25 cellular contexts compared by ENCODE assay signal in genomic region chr18:8717011-8717770, GRCh38. TPM values are rescaled to one million over a fixed set of nuclear protein-coding genes. Genes with fewer than 3 reads are reported as not detected.
DNase-seq lines count a peak whose midpoint lies in the region; ATAC-seq and TF ChIP-seq lines count a peak whose summit lies in the region.
"Had no signal": no experiment of that assay in that cellular context is flagged by ENCODE, and none has a peak within 500 bp of the region (broad histone marks: within the 10 kb centered on the region; RNA-seq: fewer than 3 reads in every experiment).

No MANE protein-coding gene starts in this region.

- TF ChIP-seq CTCF in HEK293 (tag by site-specific recombination; IDR thresholded peaks at IDR 0.05) = no peak
- no peak for TF ChIP-seq CTCF in Panc1 (IDR thresholded peaks at IDR 0.05)
- TF ChIP-seq CTCF in suprapubic skin (IDR thresholded peaks at IDR 0.05) = no peak

- POLR2A ChIA-PET in HEK293 (lab: Yijun Ruan, JAX) = no interaction called here
- POLR2A ChIA-PET in Panc1 (lab: Charles Lee) = no interaction called here

- 0 out of 2 replicates have a peak, but pooled peaks have one; percentile 44 for ATAC-seq in Panc1
- ATAC-seq: activated CD8-positive, alpha-beta T cell treated with anti-CD3 and anti-CD28 coated beads, Interleukin-2, amount 10 ng/mL, durations not matched to agents 7 days and 5 days; K562; left ventricle myocardium superior; stimulated activated naive CD8-positive, alpha-beta T cell treated with anti-CD3 and anti-CD28 coated beads, Interleukin-15, Interleukin-2, amounts not matched to agents 100 U/mL and 50 U/mL, for 24 hours; T-cell had no signal

- intact Hi-C loops in Panc1 (cut with micrococcal nuclease; ENCODE audit: unreplicated experiment) = loop anchor here (10.0 kb wide), 1 partner anchor 78 kb away; no protein-coding TSS in a partner anchor

- TF ChIP-seq POLR2A in suprapubic skin (IDR thresholded peaks at IDR 0.05) = no peak

- H3K27me3 ChIP-seq in Panc1 (ENCODE audit: control insufficient read depth, insufficient read depth, low read length) (no peaks in the 10 kb centered on the region), iPS-18a (ENCODE audit: control insufficient read depth, insufficient read depth, low read length) (no peaks in the 10 kb centered on the region), stomach smooth muscle (ENCODE audit: control insufficient read depth in 1 of 2, insufficient read depth in 2 of 2, low read length in 2 of 2) (no peaks in the 10 kb centered on the region), suprapubic skin (no peaks in the 10 kb centered on the region)
- H3K27me3 ChIP-seq: MG63, SJSA1, tibial artery had no signal

- DNase-seq in Panc1 (ENCODE audit: low read depth, low spot score) (no peak), ureter (ENCODE audit: low spot score) (no peak), substantia nigra (lab: John Stamatoyannopoulos, UW) (no peak), NCI-H345 (lab: John Stamatoyannopoulos, UW) (no peak), suprapubic skin (ENCODE audit: low spot score in 2 of 2) (no peak)
- DNase-seq: activated CD8-positive, alpha-beta T cell treated with anti-CD3 and anti-CD28 coated beads, Interleukin-2, amount 10 ng/mL, durations not matched to agents 7 days and 5 days; activated effector memory CD4-positive, alpha-beta T cell treated with Interleukin-2 at 50 U/mL for 16 hours; activated naive CD8-positive, alpha-beta T cell treated with anti-CD3 and anti-CD28 coated beads for 36 hours; activated T-cell treated with anti-CD3 and anti-CD28 coated beads for 4 hours; CD8-positive, alpha-beta memory T cell; dermis blood vessel endothelial cell; DND-41; left ventricle myocardium superior; MG63; NCI-H1417 treated with DMSO at 0.1 percent for 48 hours; NCI-H446; stimulated activated CD4-positive, alpha-beta T cell treated with anti-CD3 and anti-CD28 coated beads, Interleukin-15, amount 100 ng/mL, for 24 hours; stimulated activated naive CD8-positive, alpha-beta T cell treated with anti-CD3 and anti-CD28 coated beads, Interleukin-15, Interleukin-2, amounts not matched to agents 100 U/mL and 50 U/mL, for 24 hours; T-cell; tibial artery had no signal

- no TSS peak for BruUV-seq in Panc1 (replicated peaks; lab: Mats Ljungman, UMichigan)

- H3K36me3 ChIP-seq in HEK293 (ENCODE audit: control insufficient read depth in 2 of 2, insufficient read depth in 1 of 2, low read length in 2 of 2) (peaks cover 0 to 20% of the 10 kb centered on the region in 2 experiments; a peak in 2 of 3 replicates), Panc1 (ENCODE audit: control insufficient read depth, insufficient read depth, low read length) (peaks cover 3% of the 10 kb centered on the region; the same call in 1 of the 2 replicates), iPS-18a (ENCODE audit: control insufficient read depth, low read depth, low read length) (peaks cover 4% of the 10 kb centered on the region), stomach smooth muscle (ENCODE audit: control insufficient read depth in 2 of 2, insufficient read depth in 2 of 2, low read length in 2 of 2) (peaks cover 6 to 8% of the 10 kb centered on the region in 2 donors), suprapubic skin (no peaks in the 10 kb centered on the region)
- H3K36me3 ChIP-seq: tibial artery had no signal

- H3K4me1 ChIP-seq in HEK293 (ENCODE audit: control insufficient read depth, insufficient read depth, low read length) = peaks cover 28% of the 10 kb centered on the region
- H3K4me1 ChIP-seq in Panc1 (ENCODE audit: control insufficient read depth, insufficient read depth, low read length) = peaks cover 15% of the 10 kb centered on the region
- peaks cover 68% of the 10 kb centered on the region for H3K4me1 ChIP-seq in iPS-18a (ENCODE audit: control insufficient read depth, low read depth, low read length)
- peaks cover 42% of the 10 kb centered on the region for H3K4me1 ChIP-seq in stomach smooth muscle (ENCODE audit: control insufficient read depth, insufficient read depth, low read length)
- H3K4me1 ChIP-seq in suprapubic skin = no peaks in the 10 kb centered on the region
- H3K4me1 ChIP-seq: tibial artery had no signal

- in situ Hi-C loops in Panc1 (cut with HindIII; ENCODE audit: low pct_unique_long_range_greater_than_20kb, low sequenced_read_pairs) = no loop called here

- TF ChIP-seq EP300 in suprapubic skin (IDR thresholded peaks at IDR 0.05) = no peak

- no peak overlapping the region for H3K9ac ChIP-seq in iPS-18a (ENCODE audit: low read length)
- H3K9ac ChIP-seq in stomach smooth muscle (ENCODE audit: low read length in 2 of 2) = no peak overlapping the region

- 88% methylated on average over 13 of the region's 13 CpGs for WGBS in suprapubic skin

- CTCF ChIA-PET in HEK293 (lab: Yijun Ruan, JAX) = interaction anchor here (0.6 to 2.2 kb wide), 3 partner anchors 11 to 179 kb away, joined by 3 to 9 read pairs (median 4); no protein-coding TSS in a partner anchor
- CTCF ChIA-PET in Panc1 (lab: Charles Lee) = no interaction called here

- H3K27ac ChIP-seq in HEK293 (ENCODE audit: extremely low read depth, low read depth, low read length) = no peak overlapping the region
- no peak overlapping the region for H3K27ac ChIP-seq in Panc1 (ENCODE audit: low read length)
- H3K27ac ChIP-seq in iPS-18a (ENCODE audit: low read length) = no peak overlapping the region
- peak overlapping the region; percentile 46 for H3K27ac ChIP-seq in stomach smooth muscle (ENCODE audit: low read length)
- H3K27ac ChIP-seq in substantia nigra (ENCODE audit: low read depth, low read length, poor library complexity, severe bottlenecking) = no peak overlapping the region
- no peak overlapping the region for H3K27ac ChIP-seq in suprapubic skin
- H3K27ac ChIP-seq: SJSA1, tibial artery had no signal

- H3K9me3 ChIP-seq in HEK293 (ENCODE audit: control insufficient read depth, insufficient read depth, low read depth, low read length) (no peaks in the 10 kb centered on the region), Panc1 (ENCODE audit: control insufficient read depth, insufficient read depth, low read depth, low read length) (no peaks in the 10 kb centered on the region), iPS-18a (ENCODE audit: control insufficient read depth, low read depth, low read length) (no peaks in the 10 kb centered on the region), stomach smooth muscle (ENCODE audit: control insufficient read depth in 2 of 2, low read length in 2 of 2) (no peaks in the 10 kb centered on the region), suprapubic skin (no peaks in the 10 kb centered on the region)
- H3K9me3 ChIP-seq: MG63, SJSA1, tibial artery had no signal

- no peak overlapping the region for H3K4me3 ChIP-seq in HEK293 (ENCODE audit: low read depth, low read length)
- no peak overlapping the region for H3K4me3 ChIP-seq in Panc1 (ENCODE audit: low read depth in 2 of 2, low read length in 2 of 2)
- H3K4me3 ChIP-seq in iPS-18a (ENCODE audit: low read length) = peak overlapping the region; percentile 30
- peak overlapping the region in 1 of 2 donors; percentile 15 for H3K4me3 ChIP-seq in stomach smooth muscle (ENCODE audit: low read length in 2 of 2)
- no peak overlapping the region for H3K4me3 ChIP-seq in suprapubic skin
- H3K4me3 ChIP-seq: K562, MG63, SJSA1, tibial artery had no signal

TF ChIP-seq in HEK293, 187 proteins besides CTCF, POLR2A, EP300 and RAD21 (continues in another document):
- TF ChIP-seq SALL2 (tag by site-specific recombination; IDR thresholded peaks at IDR 0.05; ENCODE audit: borderline replicate concordance) (no peak), ZSCAN5A (tag by site-specific recombination; IDR thresholded peaks at IDR 0.05) (no peak), ZNF521 (tag by site-specific recombination; IDR thresholded peaks at IDR 0.05) (no peak), GLI2 (tag by site-specific recombination; IDR thresholded peaks at IDR 0.05; ENCODE audit: borderline replicate concordance, low read depth) (no peak), ZFHX2 (tag by site-specific recombination; conservative IDR thresholded peaks at IDR 0.05) (0 out of 2 replicates have a peak, but pooled peaks have one; percentile 6), ZNF501 (tag by site-specific recombination; IDR thresholded peaks at IDR 0.05) (no peak), ZNF76 (tag by site-specific recombination; IDR thresholded peaks at IDR 0.05; ENCODE audit: borderline replicate concordance, low read depth) (no peak), ZFP37 (tag by site-specific recombination; IDR thresholded peaks at IDR 0.05) (no peak), ZNF341 (tag by site-specific recombination; IDR thresholded peaks at IDR 0.05; ENCODE audit: low read depth) (peak; percentile 41), ZSCAN23 (tag by site-specific recombination; IDR thresholded peaks at IDR 0.05) (no peak), ZNF692 (tag by site-specific recombination; IDR thresholded peaks at IDR 0.05) (no peak), ZNF184 (tag by site-specific recombination; IDR thresholded peaks at IDR 0.05) (no peak), ZNF544 (tag by site-specific recombination; IDR thresholded peaks at IDR 0.05) (no peak), ZNF37A (tag by site-specific recombination; IDR thresholded peaks at IDR 0.05) (no peak), KLF10 (tag by site-specific recombination; IDR thresholded peaks at IDR 0.05) (no peak)

RNA-seq across cellular contexts. Expression of gene MTCL1, which starts 11.8 kb away (rescaled TPM):
- 50.1 TPM for total RNA-seq in Panc1 (2021; ENCODE audit: unreplicated experiment)
- 25.5 TPM for polyA plus RNA-seq in Panc1 (2012; ENCODE audit: insufficient read length)
- 150 TPM for total RNA-seq in ureter
- total RNA-seq in suprapubic skin = 1 to 10 TPM; 7.0 to 9.4 (median 8.1) TPM
- polyA plus RNA-seq: CD8-positive, alpha-beta memory T cell had no signal
